1 cellular context compared by ENCODE assay signal in genomic region chr7:4221043-4221442, GRCh38.
TF ChIP-seq lines count a peak whose summit lies in the region.

No MANE protein-coding gene starts in this region.

TF ChIP-seq in GM23338, 12 proteins besides CTCF, POLR2A, EP300 and RAD21:
- no peak for TF ChIP-seq EZH2 (IDR thresholded peaks at IDR 0.05; ENCODE audit: low read depth, unreplicated experiment)
- no peak for TF ChIP-seq REST (IDR thresholded peaks at IDR 0.05; ENCODE audit: unreplicated experiment)
- no peak for TF ChIP-seq NANOG (IDR thresholded peaks at IDR 0.05; ENCODE audit: borderline replicate concordance)
- TF ChIP-seq ZNF331 (CRISPR knock-in tag; IDR thresholded peaks at IDR 0.05; ENCODE audit: low read depth) = no peak
- TF ChIP-seq ETS1 (IDR thresholded peaks at IDR 0.05) = no peak
- no peak for TF ChIP-seq JUNB (IDR thresholded peaks at IDR 0.05; ENCODE audit: unreplicated experiment)
- no peak for TF ChIP-seq ZNF462 (CRISPR knock-in tag; IDR thresholded peaks at IDR 0.05)
- no peak for TF ChIP-seq STAT1 (IDR thresholded peaks at IDR 0.05; ENCODE audit: unreplicated experiment)
- TF ChIP-seq POLR2AphosphoS5 (IDR thresholded peaks at IDR 0.05; ENCODE audit: low read depth) = no peak
- TF ChIP-seq CREB1 (CRISPR knock-in tag; IDR thresholded peaks at IDR 0.05; ENCODE audit: low read depth) = no peak
- TF ChIP-seq ZNF114 (CRISPR knock-in tag; IDR thresholded peaks at IDR 0.05) = no peak
- TF ChIP-seq EZH2phosphoT487 (IDR thresholded peaks at IDR 0.05; ENCODE audit: unreplicated experiment) = no peak
